ENCODE assay signal across 30 cellular contexts in genomic region chr5:156951354-156951753, GRCh38. TPM values are rescaled to one million over a fixed set of nuclear protein-coding genes. Genes with fewer than 3 reads are reported as not detected.
"Had no signal": no experiment of that assay in that cellular context is flagged by ENCODE, and none has a peak within 500 bp of the region (broad histone marks: within the 10 kb centered on the region; RNA-seq: fewer than 3 reads in every experiment).

No MANE protein-coding gene starts in this region.

- FAIRE-seq: kidney, TTC549 had no signal

- H3K4me1 ChIP-seq: heart left ventricle, parathyroid adenoma, psoas muscle, right atrium auricular region, suprapubic skin, tibial artery, upper lobe of right lung had no signal

- DNase-seq: activated CD4-positive, alpha-beta T cell treated with anti-CD3 and anti-CD28 coated beads for 48 hours; activated CD8-positive, alpha-beta memory T cell treated with anti-CD3 and anti-CD28 coated beads, Interleukin-2, amount 50 U/mL, for 4 hours; activated gamma-delta T cell; activated naive CD8-positive, alpha-beta T cell treated with anti-CD3 and anti-CD28 coated beads, Interleukin-2, amount 50 U/mL, for 24 hours; activated T-cell treated with anti-CD3 and anti-CD28 coated beads, Interleukin-2, amount 50 U/mL, for 1 hour; amygdala; caudate nucleus; endodermal cell; foreskin fibroblast; heart left ventricle; hypothalamus; immature natural killer cell; kidney; left colon; mammary epithelial cell; occipital lobe; psoas muscle; stimulated activated CD4-positive, alpha-beta T cell treated with anti-CD3 and anti-CD28 coated beads, Interleukin-15, amount 100 ng/mL, for 24 hours; stimulated activated CD4-positive, alpha-beta T cell treated with anti-CD3 and anti-CD28 coated beads, Interleukin-2, amount 100 ng/mL, for 24 hours; stimulated activated naive CD4-positive, alpha-beta T cell; tibial artery; upper lobe of right lung had no signal

- H3K27me3 Mint-ChIP-seq: activated naive CD4-positive, alpha-beta T cell treated with anti-CD3 and anti-CD28 coated beads, Interleukin-2, amount 50 U/mL, for 24 hours; activated naive CD8-positive, alpha-beta T cell treated with anti-CD3 and anti-CD28 coated beads, Interleukin-2, amount 50 U/mL, for 24 hours had no signal

- H3K4me3 ChIP-seq: heart left ventricle, neural progenitor cell, psoas muscle, right atrium auricular region, suprapubic skin, tibial artery, upper lobe of right lung had no signal

- H3K4me3 Mint-ChIP-seq: activated naive CD4-positive, alpha-beta T cell treated with anti-CD3 and anti-CD28 coated beads, Interleukin-2, amount 50 U/mL, for 24 hours; activated naive CD8-positive, alpha-beta T cell treated with anti-CD3 and anti-CD28 coated beads, Interleukin-2, amount 50 U/mL, for 24 hours; endodermal cell; neural progenitor cell had no signal

- H3K27me3 ChIP-seq: heart left ventricle, neural progenitor cell, right atrium auricular region, suprapubic skin, tibial artery, upper lobe of right lung had no signal

- H2AFZ ChIP-seq: neural progenitor cell, parathyroid adenoma had no signal

- ATAC-seq: activated naive CD8-positive, alpha-beta T cell treated with anti-CD3 and anti-CD28 coated beads, Interleukin-2, amount 50 U/mL, for 24 hours; esophagus mucosa; heart left ventricle; left colon; psoas muscle; upper lobe of right lung had no signal

- H3K79me2 ChIP-seq: parathyroid adenoma had no signal

- H3K27ac Mint-ChIP-seq: activated naive CD4-positive, alpha-beta T cell treated with anti-CD3 and anti-CD28 coated beads, Interleukin-2, amount 50 U/mL, for 24 hours; activated naive CD8-positive, alpha-beta T cell treated with anti-CD3 and anti-CD28 coated beads, Interleukin-2, amount 50 U/mL, for 24 hours; endodermal cell; neural progenitor cell had no signal

- H3K9ac ChIP-seq: neural progenitor cell, parathyroid adenoma had no signal

- H3K4me2 ChIP-seq: neural progenitor cell had no signal

- H3K36me3 Mint-ChIP-seq: neural progenitor cell had no signal

- H3K9me3 Mint-ChIP-seq: activated naive CD4-positive, alpha-beta T cell treated with anti-CD3 and anti-CD28 coated beads, Interleukin-2, amount 50 U/mL, for 24 hours; activated naive CD8-positive, alpha-beta T cell treated with anti-CD3 and anti-CD28 coated beads, Interleukin-2, amount 50 U/mL, for 24 hours; endodermal cell; immature natural killer cell; neural progenitor cell had no signal

- H3K36me3 ChIP-seq: heart left ventricle, neural progenitor cell, right atrium auricular region, suprapubic skin, tibial artery, upper lobe of right lung had no signal

- H3K27ac ChIP-seq: heart left ventricle, neural progenitor cell, parathyroid adenoma, psoas muscle, right atrium auricular region, suprapubic skin, tibial artery, upper lobe of right lung, VCaP had no signal

- H3K9me3 ChIP-seq: heart left ventricle, psoas muscle, right atrium auricular region, suprapubic skin, tibial artery, upper lobe of right lung had no signal

RNA-seq across cellular contexts. Expression of gene TIMD4, which starts 11.7 kb away (rescaled TPM):
- total RNA-seq: endodermal cell, mammary epithelial cell, occipital lobe, upper lobe of right lung had no signal
- polyA plus RNA-seq: heart left ventricle, mammary epithelial cell had no signal
